In the genomic region with DNA sequence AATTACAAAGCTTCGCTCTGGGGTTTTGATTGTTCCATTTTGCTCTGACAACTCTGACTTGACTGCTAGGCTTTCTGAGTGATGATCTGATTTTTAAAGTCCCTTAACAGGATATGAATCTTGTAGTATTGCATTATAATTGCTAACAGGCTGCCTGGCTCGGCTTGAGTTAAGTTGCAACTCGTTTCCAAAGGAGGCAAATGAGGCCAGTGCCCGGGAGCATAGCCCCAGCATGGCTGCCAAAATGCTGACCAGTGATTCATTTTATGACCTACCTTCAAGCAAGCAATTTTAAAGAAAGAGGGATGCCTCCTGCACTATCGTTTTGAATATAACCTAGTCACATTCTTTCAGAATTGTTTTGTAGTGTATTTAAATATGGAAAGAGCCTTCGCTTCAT, we compare ENCODE assay signal across 12 cellular contexts.
DNase-seq lines count a peak whose midpoint lies in the region; ATAC-seq and TF ChIP-seq lines count a peak whose summit lies in the region.
"Had no signal": no experiment of that assay in that cellular context is flagged by ENCODE, and none has a peak within 500 bp of the region (broad histone marks: within the 10 kb centered on the region; RNA-seq: fewer than 3 reads in every experiment).

No MANE protein-coding gene starts in this region.

- ATAC-seq in gastroesophageal sphincter (peak; percentile 93), HG02885 (IDR thresholded peaks at IDR 0.05; ENCODE audit: poor library complexity, unreplicated experiment) (no peak), GM18909 (IDR thresholded peaks at IDR 0.05; ENCODE audit: poor library complexity, unreplicated experiment) (no peak), GM21529 (IDR thresholded peaks at IDR 0.05; ENCODE audit: unreplicated experiment) (no peak)
- ATAC-seq: activated T-cell treated with anti-CD3 and anti-CD28 coated beads, Interleukin-2, amount 50 U/mL, for 72 hours had no signal

- intact Hi-C loops in posterior vena cava (cut with DNase I): no loop called here

- TF ChIP-seq POLR2A in gastroesophageal sphincter (IDR thresholded peaks at IDR 0.05): no peak

- TF ChIP-seq EP300 in gastroesophageal sphincter (IDR thresholded peaks at IDR 0.05): no peak

- H3K4me3 ChIP-seq in SJSA1 (no peak overlapping the region), gastroesophageal sphincter (no peak overlapping the region)

- no peaks in the 10 kb centered on the region for H3K9me3 ChIP-seq in SJSA1 (replicated peaks)
- H3K9me3 ChIP-seq in gastroesophageal sphincter: no peaks in the 10 kb centered on the region

- 11 to 38% methylated on average over 4 to 6 of the region's 6 CpGs for WGBS in gastroesophageal sphincter (ENCODE audit: low coverage in 1 of 2), 2 donors

- peak overlapping the region; percentile 96 for H3K27ac ChIP-seq in SJSA1
- peak overlapping the region; percentile 52 to 85 (median 78) for H3K27ac ChIP-seq in gastroesophageal sphincter

- H3K4me1 ChIP-seq in SJSA1 (replicated peaks) (peaks cover 51% of the 10 kb centered on the region), gastroesophageal sphincter (peaks cover 4 to 42% (median 12%) of the 10 kb centered on the region in 3 donors)

- TF ChIP-seq CTCF in gastroesophageal sphincter (IDR thresholded peaks at IDR 0.05) (no peak), GM13977 (IDR thresholded peaks at IDR 0.05; ENCODE audit: extremely low read depth, insufficient read depth, missing control alignments) (no peak)

- in situ Hi-C loops in GM13977 (cut with MboI; ENCODE audit: low pct_unique_long_range_greater_than_20kb, low sequenced_read_pairs, unreplicated experiment): no loop called here

- DNase-seq in SJSA1 (ENCODE audit: low read depth in 1 of 2, low spot score in 2 of 2) (no peak), posterior vena cava (ENCODE audit: low spot score) (peak; percentile 92), GM13977 (ENCODE audit: low spot score) (no peak)
- DNase-seq: activated T-cell treated with anti-CD3 and anti-CD28 coated beads, Interleukin-2, amount 50 U/mL, for 72 hours; Karpas-422; NCI-H2227 treated with DMSO at 0.1 percent for 48 hours; RPMI8226; stimulated activated naive CD4-positive, alpha-beta T cell had no signal

- no peaks in the 10 kb centered on the region for H3K36me3 ChIP-seq in SJSA1
- H3K36me3 ChIP-seq in gastroesophageal sphincter: no peaks in the 10 kb centered on the region

- H3K27me3 ChIP-seq in SJSA1 (replicated peaks) (no peaks in the 10 kb centered on the region), gastroesophageal sphincter (no peaks in the 10 kb centered on the region)
